8 cellular contexts compared by ENCODE assay signal in the genomic region with DNA sequence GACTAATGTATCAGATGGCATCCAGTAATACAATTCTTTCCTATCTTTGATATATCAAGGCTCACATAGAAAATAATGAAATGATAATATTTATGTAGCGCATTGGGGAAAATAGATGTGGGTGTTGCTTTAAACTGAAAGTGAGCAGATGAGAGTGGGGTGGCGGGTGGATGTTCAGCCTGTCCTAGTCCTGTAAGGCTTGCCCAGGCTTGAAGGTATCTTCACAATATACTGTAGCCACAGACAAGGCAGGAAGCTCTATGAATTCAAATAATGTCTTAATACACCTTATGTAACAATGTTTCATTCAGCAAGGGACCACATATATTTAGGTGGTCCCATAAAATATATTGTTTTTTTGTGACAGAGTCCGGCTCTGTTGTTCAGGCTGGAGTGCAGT.
"Had no signal": no experiment of that assay in that cellular context is flagged by ENCODE, and none has a peak within 500 bp of the region (broad histone marks: within the 10 kb centered on the region; RNA-seq: fewer than 3 reads in every experiment).

No MANE protein-coding gene starts in this region.

- FAIRE-seq: HepG2 had no signal

- ATAC-seq: HCT116, HepG2 had no signal

- H3K36me3 ChIP-seq: HAP-1 had no signal

- H3K27ac ChIP-seq: GM23248, HL-60 had no signal

- H3K4me1 ChIP-seq: HAP-1 had no signal

- H3K9ac ChIP-seq: GM23248 had no signal

- H2AFZ ChIP-seq: GM23248 had no signal

- H3K9me3 ChIP-seq: HAP-1 had no signal

- H3K4me3 ChIP-seq: GM23248, HAP-1 had no signal

- DNase-seq: GM23248, GOT3, H7, HFFc6 had no signal
